ENCODE assay signal across 2 cellular contexts in the genomic region with DNA sequence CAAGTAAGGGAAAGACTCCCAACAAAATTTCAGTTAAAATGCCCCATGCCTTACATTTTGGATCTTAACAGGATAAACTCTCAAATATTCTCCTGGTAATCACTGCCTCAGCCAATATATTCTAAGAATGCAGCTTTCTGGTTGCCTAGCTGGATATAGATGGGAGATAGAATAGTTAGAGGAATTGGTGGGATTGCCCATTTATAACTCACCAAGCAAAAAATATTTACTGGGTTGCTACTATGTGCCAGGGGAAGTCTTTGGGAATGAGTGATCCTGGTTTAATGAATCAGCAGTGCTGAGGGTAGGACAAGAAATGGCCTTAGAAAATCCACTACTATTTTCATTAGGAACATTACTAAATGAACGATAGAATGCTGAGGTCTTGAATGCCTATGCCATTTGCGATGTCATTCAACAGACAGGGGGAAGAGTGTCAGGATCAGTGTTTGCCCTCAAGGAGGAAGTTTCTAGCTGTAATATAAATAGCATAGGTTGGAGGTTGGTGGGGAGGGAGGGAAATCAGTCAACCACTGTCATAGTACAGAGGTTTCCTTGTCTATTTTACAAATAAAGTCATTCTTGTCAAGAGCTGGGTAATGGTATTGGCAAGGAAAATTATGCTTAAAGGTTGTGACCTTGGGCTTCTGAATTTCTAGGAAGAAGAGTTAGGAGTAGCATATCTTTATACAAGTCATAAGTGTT.
A peak's percentile ranks its signal among the peaks of the same experiment; 100 is the strongest.
TF ChIP-seq lines count a peak whose summit lies in the region.

No MANE protein-coding gene starts in this region.

TF ChIP-seq in SK-N-SH, 30 proteins besides CTCF, POLR2A, EP300 and RAD21 (continued from another document):
- TF ChIP-seq JUND (IDR thresholded peaks at IDR 0.05), result peak; percentile 12; the same call in 1 of the 2 replicates

TF ChIP-seq in SK-N-SH treated with all-trans-retinoic acid at 6 μM for 48 hours, 23 proteins besides CTCF, POLR2A, EP300 and RAD21:
- TF ChIP-seq, protein P1, sequence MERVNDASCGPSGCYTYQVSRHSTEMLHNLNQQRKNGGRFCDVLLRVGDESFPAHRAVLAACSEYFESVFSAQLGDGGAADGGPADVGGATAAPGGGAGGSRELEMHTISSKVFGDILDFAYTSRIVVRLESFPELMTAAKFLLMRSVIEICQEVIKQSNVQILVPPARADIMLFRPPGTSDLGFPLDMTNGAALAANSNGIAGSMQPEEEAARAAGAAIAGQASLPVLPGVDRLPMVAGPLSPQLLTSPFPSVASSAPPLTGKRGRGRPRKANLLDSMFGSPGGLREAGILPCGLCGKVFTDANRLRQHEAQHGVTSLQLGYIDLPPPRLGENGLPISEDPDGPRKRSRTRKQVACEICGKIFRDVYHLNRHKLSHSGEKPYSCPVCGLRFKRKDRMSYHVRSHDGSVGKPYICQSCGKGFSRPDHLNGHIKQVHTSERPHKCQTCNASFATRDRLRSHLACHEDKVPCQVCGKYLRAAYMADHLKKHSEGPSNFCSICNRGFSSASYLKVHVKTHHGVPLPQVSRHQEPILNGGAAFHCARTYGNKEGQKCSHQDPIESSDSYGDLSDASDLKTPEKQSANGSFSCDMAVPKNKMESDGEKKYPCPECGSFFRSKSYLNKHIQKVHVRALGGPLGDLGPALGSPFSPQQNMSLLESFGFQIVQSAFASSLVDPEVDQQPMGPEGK (CRISPR knock-in tag; IDR thresholded peaks at IDR 0.05; ENCODE audit: borderline replicate concordance), result no peak
- TF ChIP-seq GLIS3 (CRISPR knock-in tag; IDR thresholded peaks at IDR 0.05) (no peak), TOX (CRISPR knock-in tag; IDR thresholded peaks at IDR 0.05; ENCODE audit: borderline replicate concordance) (no peak), SNAI2 (CRISPR knock-in tag; IDR thresholded peaks at IDR 0.05) (no peak), RARB (CRISPR knock-in tag; IDR thresholded peaks at IDR 0.05) (no peak), ZNF565 (CRISPR knock-in tag; conservative IDR thresholded peaks at IDR 0.05; ENCODE audit: low read depth) (no peak), OSR1 (CRISPR knock-in tag; IDR thresholded peaks at IDR 0.05) (no peak), CSDC2 (CRISPR knock-in tag; IDR thresholded peaks at IDR 0.05) (no peak), ZNF70 (CRISPR knock-in tag; IDR thresholded peaks at IDR 0.05) (no peak), ARNTL (CRISPR knock-in tag; IDR thresholded peaks at IDR 0.05; ENCODE audit: borderline replicate concordance, low read depth) (no peak), BACH2 (CRISPR knock-in tag; IDR thresholded peaks at IDR 0.05; ENCODE audit: borderline replicate concordance) (no peak)
- TF ChIP-seq, protein P2, sequence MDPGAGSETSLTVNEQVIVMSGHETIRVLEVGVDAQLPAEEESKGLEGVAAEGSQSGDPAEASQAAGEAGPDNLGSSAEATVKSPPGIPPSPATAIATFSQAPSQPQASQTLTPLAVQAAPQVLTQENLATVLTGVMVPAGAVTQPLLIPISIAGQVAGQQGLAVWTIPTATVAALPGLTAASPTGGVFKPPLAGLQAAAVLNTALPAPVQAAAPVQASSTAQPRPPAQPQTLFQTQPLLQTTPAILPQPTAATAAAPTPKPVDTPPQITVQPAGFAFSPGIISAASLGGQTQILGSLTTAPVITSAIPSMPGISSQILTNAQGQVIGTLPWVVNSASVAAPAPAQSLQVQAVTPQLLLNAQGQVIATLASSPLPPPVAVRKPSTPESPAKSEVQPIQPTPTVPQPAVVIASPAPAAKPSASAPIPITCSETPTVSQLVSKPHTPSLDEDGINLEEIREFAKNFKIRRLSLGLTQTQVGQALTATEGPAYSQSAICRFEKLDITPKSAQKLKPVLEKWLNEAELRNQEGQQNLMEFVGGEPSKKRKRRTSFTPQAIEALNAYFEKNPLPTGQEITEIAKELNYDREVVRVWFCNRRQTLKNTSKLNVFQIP (CRISPR knock-in tag; IDR thresholded peaks at IDR 0.05; ENCODE audit: borderline replicate concordance, low read depth), result no peak
